Comparison of ENCODE assay signal across 8 cellular contexts in the genomic region with DNA sequence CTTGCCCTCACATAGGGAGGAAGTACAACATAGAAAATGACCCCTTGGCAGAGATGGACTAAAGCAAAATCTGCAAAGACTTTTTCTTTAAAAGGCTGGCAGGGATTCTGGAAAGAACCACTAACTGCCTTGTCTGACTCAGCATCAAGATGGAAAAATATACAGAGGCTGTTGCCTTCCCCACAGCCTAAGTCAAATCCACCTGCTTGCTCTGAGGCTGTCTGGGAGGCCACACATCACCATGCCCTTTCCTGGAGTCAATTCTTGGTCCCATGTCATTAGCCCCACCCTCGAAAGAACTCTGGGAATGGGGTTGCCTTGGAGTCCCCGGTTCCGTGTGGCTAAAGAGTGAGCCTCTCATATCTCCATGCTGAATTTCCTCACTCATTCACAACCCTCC. TPM values are rescaled to one million over a fixed set of nuclear protein-coding genes. Genes with fewer than 3 reads are reported as not detected.
DNase-seq lines count a peak whose midpoint lies in the region; ATAC-seq and TF ChIP-seq lines count a peak whose summit lies in the region.

No MANE protein-coding gene starts in this region.

- ATAC-seq in naive thymus-derived CD8-positive, alpha-beta T cell = no peak
- ATAC-seq in HG02642 (IDR thresholded peaks at IDR 0.05; ENCODE audit: poor library complexity, unreplicated experiment) = no peak

- peak overlapping the region in 8 of 10 donors; percentile 49 to 72 (median 55) for H3K4me3 Mint-ChIP-seq in naive thymus-derived CD8-positive, alpha-beta T cell

- TF ChIP-seq CTCF in AG04450 (IDR thresholded peaks at IDR 0.05; ENCODE audit: low read depth, low read length) (no peak), cardiac fibroblast (IDR thresholded peaks at IDR 0.05; ENCODE audit: low read depth, low read length) (no peak)

- H3K27me3 Mint-ChIP-seq in naive thymus-derived CD8-positive, alpha-beta T cell = no peaks in the 10 kb centered on the region

- no peaks in the 10 kb centered on the region for H3K27me3 ChIP-seq in AG04450 (ENCODE audit: control insufficient read depth, insufficient read depth, low read length)

- peaks cover 34 to 88% (median 64%) of the 10 kb centered on the region in 4 donors for H3K4me1 Mint-ChIP-seq in naive thymus-derived CD8-positive, alpha-beta T cell

- peak overlapping the region in 9 of 10 donors; percentile 55 to 96 (median 88) for H3K27ac Mint-ChIP-seq in naive thymus-derived CD8-positive, alpha-beta T cell

- peaks cover 0 to 13% (median 0%) of the 10 kb centered on the region in 3 donors for H3K36me3 Mint-ChIP-seq in naive thymus-derived CD8-positive, alpha-beta T cell

- H3K9me3 Mint-ChIP-seq in naive thymus-derived CD8-positive, alpha-beta T cell = no peaks in the 10 kb centered on the region

- DNase-seq in AG04450 (ENCODE audit: low read depth, low spot score) = no peak
- DNase-seq in M059J (ENCODE audit: low read depth) = peak; percentile 74
- DNase-seq in cardiac fibroblast (ENCODE audit: low read depth in 2 of 2) = peak; percentile 59 to 62
- DNase-seq in naive thymus-derived CD8-positive, alpha-beta T cell = no peak
- no peak for DNase-seq in Ammon's horn (ENCODE audit: low spot score)
- no peak for DNase-seq in NK-92 treated with Interleukin-12 subunit alpha and Interleukin-12 subunit beta, amount 100 ng/mL, for 24 hours (lab: John Stamatoyannopoulos, UW)
- no peak for DNase-seq in Kasumi-1 (lab: John Stamatoyannopoulos, UW)

- H3K4me3 ChIP-seq in AG04450 (ENCODE audit: low read depth, low read length) = no peak overlapping the region
- no peak overlapping the region for H3K4me3 ChIP-seq in cardiac fibroblast (replicated peaks in 1 of 2; ENCODE audit: low read depth in 2 of 2, low read length in 2 of 2)

- POLR2A ChIA-PET in AG04450 (lab: Yijun Ruan, JAX) = no interaction called here
- POLR2A ChIA-PET in naive thymus-derived CD8-positive, alpha-beta T cell (lab: Charles Lee) = interaction anchor here (1.7 kb wide), 1 partner anchor 16 kb away, joined by 4 read pairs; no protein-coding TSS in a partner anchor

- CTCF ChIA-PET in AG04450 (lab: Charles Lee) = no interaction called here

- H3K27ac ChIP-seq in AG04450 (ENCODE audit: low read depth, low read length) = peak overlapping the region; percentile 81

- no peaks in the 10 kb centered on the region for H3K9me3 ChIP-seq in AG04450 (ENCODE audit: control insufficient read depth, insufficient read depth, low read length)

RNA-seq across cellular contexts. Expression of a gene that starts 39.5 kb away (rescaled TPM):
- polyA plus RNA-seq in AG04450 (2011; rRNA removed) = not detected in 2 replicates
- polyA minus RNA-seq in AG04450 (2011; rRNA and poly(A)+ RNA removed) = 0.22 TPM in 1 of 2 replicates, not detected in the other
- not detected in 2 replicates for total RNA-seq in M059J (2014; rRNA removed; shearing (Covaris generic))
- total RNA-seq in naive thymus-derived CD8-positive, alpha-beta T cell = not detected
- not detected for polyA plus RNA-seq in naive thymus-derived CD8-positive, alpha-beta T cell

Comparison
In these comparisons a context has a peak if more than half of its experiments do, and no peak if none do; other contexts are left out.
1. DNase-seq: peak in M059J (single experiment) and cardiac fibroblast (2 of 2); none in AG04450 (single experiment), naive thymus-derived CD8-positive, alpha-beta T cell (0 of 10), Ammon's horn (single experiment), NK-92 treated with Interleukin-12 subunit alpha and Interleukin-12 subunit beta, amount 100 ng/mL, for 24 hours (single experiment) and Kasumi-1 (0 of 2).